In the genomic region with DNA sequence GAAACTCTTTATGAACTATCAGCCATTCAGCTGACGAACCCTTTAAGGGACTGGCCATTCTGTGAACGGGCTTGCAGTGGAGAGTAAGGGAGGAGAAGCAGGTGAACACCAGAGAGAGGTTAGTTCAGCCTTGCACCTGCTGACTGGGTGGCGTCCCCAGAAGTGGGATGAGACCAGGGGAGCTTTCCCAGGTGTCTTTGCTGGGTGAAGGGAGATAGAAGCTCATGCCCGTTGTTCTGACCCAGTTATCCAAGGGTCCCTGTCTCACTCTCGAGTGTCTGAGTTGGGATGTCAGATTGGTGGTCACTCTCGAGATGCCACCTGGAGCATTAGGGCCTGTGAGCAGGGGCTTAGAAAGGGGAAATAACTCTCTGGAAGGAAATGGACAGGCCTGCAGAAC, we compare ENCODE assay signal across 2 cellular contexts.
TF ChIP-seq lines count a peak whose summit lies in the region.

No MANE protein-coding gene starts in this region.

TF ChIP-seq in H1, 55 proteins besides CTCF, POLR2A, EP300 and RAD21 (continued from another document):
- TF ChIP-seq RNF2 (IDR thresholded peaks at IDR 0.05; ENCODE audit: borderline replicate concordance, low read depth, low read length, missing control alignments, poor library complexity, severe bottlenecking) (no peak), CBX8 (IDR thresholded peaks at IDR 0.05; ENCODE audit: borderline replicate concordance, low read depth, low read length) (no peak), SRF (IDR thresholded peaks at IDR 0.05; ENCODE audit: low read depth, low read length) (no peak), CHD1 (IDR thresholded peaks at IDR 0.05; ENCODE audit: low read depth, low read length) (no peak), TAF7 (optimal IDR thresholded peaks at IDR 0.05; ENCODE audit: borderline replicate concordance, low read depth, low read length) (no peak), TBP (IDR thresholded peaks at IDR 0.05; ENCODE audit: low read depth, low read length) (no peak), EZH2 (IDR thresholded peaks at IDR 0.05; ENCODE audit: low read depth, low read length, severe bottlenecking) (no peak), NANOG (IDR thresholded peaks at IDR 0.05; ENCODE audit: insufficient read depth, low read depth, low read length, poor library complexity, severe bottlenecking) (no peak), SUZ12 (IDR thresholded peaks at IDR 0.05; ENCODE audit: low read length) (no peak), SP4 (IDR thresholded peaks at IDR 0.05; ENCODE audit: low read length) (no peak), TEAD4 (IDR thresholded peaks at IDR 0.05; ENCODE audit: low read depth, low read length) (no peak), TAF1 (IDR thresholded peaks at IDR 0.05; ENCODE audit: low read depth, low read length) (no peak), BCL11A (IDR thresholded peaks at IDR 0.05; ENCODE audit: low read depth in 2 of 2, low read length in 2 of 2) (no peak)
- TF ChIP-seq, protein P1, sequence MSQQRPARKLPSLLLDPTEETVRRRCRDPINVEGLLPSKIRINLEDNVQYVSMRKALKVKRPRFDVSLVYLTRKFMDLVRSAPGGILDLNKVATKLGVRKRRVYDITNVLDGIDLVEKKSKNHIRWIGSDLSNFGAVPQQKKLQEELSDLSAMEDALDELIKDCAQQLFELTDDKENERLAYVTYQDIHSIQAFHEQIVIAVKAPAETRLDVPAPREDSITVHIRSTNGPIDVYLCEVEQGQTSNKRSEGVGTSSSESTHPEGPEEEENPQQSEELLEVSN (IDR thresholded peaks at IDR 0.05): no peak
TF ChIP-seq in H1: peak in this region for 0.

TF ChIP-seq in SK-N-SH treated with all-trans-retinoic acid at 6 μM for 48 hours, 23 proteins besides CTCF, POLR2A, EP300 and RAD21:
- TF ChIP-seq, protein P2, sequence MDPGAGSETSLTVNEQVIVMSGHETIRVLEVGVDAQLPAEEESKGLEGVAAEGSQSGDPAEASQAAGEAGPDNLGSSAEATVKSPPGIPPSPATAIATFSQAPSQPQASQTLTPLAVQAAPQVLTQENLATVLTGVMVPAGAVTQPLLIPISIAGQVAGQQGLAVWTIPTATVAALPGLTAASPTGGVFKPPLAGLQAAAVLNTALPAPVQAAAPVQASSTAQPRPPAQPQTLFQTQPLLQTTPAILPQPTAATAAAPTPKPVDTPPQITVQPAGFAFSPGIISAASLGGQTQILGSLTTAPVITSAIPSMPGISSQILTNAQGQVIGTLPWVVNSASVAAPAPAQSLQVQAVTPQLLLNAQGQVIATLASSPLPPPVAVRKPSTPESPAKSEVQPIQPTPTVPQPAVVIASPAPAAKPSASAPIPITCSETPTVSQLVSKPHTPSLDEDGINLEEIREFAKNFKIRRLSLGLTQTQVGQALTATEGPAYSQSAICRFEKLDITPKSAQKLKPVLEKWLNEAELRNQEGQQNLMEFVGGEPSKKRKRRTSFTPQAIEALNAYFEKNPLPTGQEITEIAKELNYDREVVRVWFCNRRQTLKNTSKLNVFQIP (CRISPR knock-in tag; IDR thresholded peaks at IDR 0.05; ENCODE audit: borderline replicate concordance, low read depth): no peak
- TF ChIP-seq CSDC2 (CRISPR knock-in tag; IDR thresholded peaks at IDR 0.05) (no peak), ZC3H10 (CRISPR knock-in tag; IDR thresholded peaks at IDR 0.05) (no peak), ZFP30 (CRISPR knock-in tag; IDR thresholded peaks at IDR 0.05) (no peak), RARB (CRISPR knock-in tag; IDR thresholded peaks at IDR 0.05) (no peak)
